Comparison of ENCODE assay signal across 8 cellular contexts in genomic region chrX:107677501-107677901, GRCh38. TPM values are rescaled to one million over a fixed set of nuclear protein-coding genes. Genes with fewer than 3 reads are reported as not detected.
A peak's percentile ranks its signal among the peaks of the same experiment; 100 is the strongest.
DNase-seq lines count a peak whose midpoint lies in the region; ATAC-seq, FAIRE-seq and TF ChIP-seq lines count a peak whose summit lies in the region.

No MANE protein-coding gene starts in this region.

- H3K14ac ChIP-seq in H1 (ENCODE audit: insufficient read length): no peak overlapping the region

- no peak overlapping the region for H4K91ac ChIP-seq in H1 (replicated peaks; ENCODE audit: insufficient read length, low read length)

- H4K5ac ChIP-seq in H1 (ENCODE audit: insufficient read length, low read depth, low read length): no peak overlapping the region

- H2BK20ac ChIP-seq in H1 (ENCODE audit: low read length): no peak overlapping the region

- ATAC-seq in gastrocnemius medialis: no peak

- H3K9me3 ChIP-seq in H1 (ENCODE audit: insufficient read depth in 2 of 2, low read depth in 1 of 2, low read length in 1 of 2) (no peaks in the 10 kb centered on the region), gastrocnemius medialis (no peaks in the 10 kb centered on the region)

- TF ChIP-seq CTCF in GM12875 (IDR thresholded peaks at IDR 0.05; ENCODE audit: borderline replicate concordance, insufficient read depth, low read depth, low read length) (no peak), H1 (IDR thresholded peaks at IDR 0.05; ENCODE audit: control extremely low read depth in 1 of 3, insufficient read depth in 1 of 3, low read depth in 1 of 3, low read length in 3 of 3) (peak in 1 of 3 experiments; percentile 22; a peak in 1 of 4 replicates), gastrocnemius medialis (IDR thresholded peaks at IDR 0.05 in 4 of 5, conservative IDR thresholded peaks at IDR 0.05 in 1 of 5) (no peak)

- FAIRE-seq in RCC 7860 (lab: Jason Lieb, UNC): no peak
- no peak for FAIRE-seq in H1 (lab: Jason Lieb, UNC)

- intact Hi-C loops in gastrocnemius medialis (cut with DNase I; ENCODE audit: low total_unique reads): no loop called here

- H3K79me2 ChIP-seq in H1 (ENCODE audit: control insufficient read depth in 1 of 2, insufficient read depth in 2 of 2, low read length in 2 of 2): no peaks in the 10 kb centered on the region

- no peak overlapping the region for H2BK15ac ChIP-seq in H1 (ENCODE audit: low read length)

- TF ChIP-seq POLR2A in H1 (IDR thresholded peaks at IDR 0.05; ENCODE audit: control extremely low read depth in 1 of 2, low read depth in 2 of 2, low read length in 2 of 2) (no peak), gastrocnemius medialis (IDR thresholded peaks at IDR 0.05) (no peak)

- TF ChIP-seq EP300 in H1 (IDR thresholded peaks at IDR 0.05; ENCODE audit: borderline replicate concordance in 1 of 2, low read depth in 2 of 2, low read length in 2 of 2): no peak

- peak; percentile 15 for DNase-seq in RCC 7860 (ENCODE audit: low spot score)
- DNase-seq in H1 (ENCODE audit: low read depth in 1 of 2, low spot score in 2 of 2): no peak
- no peak for DNase-seq in gastrocnemius medialis
- DNase-seq in OCI-M2 (lab: John Stamatoyannopoulos, UW; ENCODE audit: unreplicated experiment): no peak
- DNase-seq in stimulated activated CD4-positive, alpha-beta T cell treated with anti-CD3 and anti-CD28 coated beads, Interleukin-1b, Interleukin-23, amount 100 ng/mL, for 48 hours: no peak
- DNase-seq in CD1c-positive myeloid dendritic cell (ENCODE audit: extremely low spot score): no peak
- no peak for DNase-seq in NCI-H510A treated with DMSO at 0.1 percent for 48 hours (lab: John Stamatoyannopoulos, UW)

- POLR2A ChIA-PET in H1 (lab: Charles Lee; ENCODE audit: partially characterized antibody): interaction anchor here (1.3 to 1.7 kb wide), 2 partner anchors 39 to 98 kb away, joined by 3 to 7 read pairs; no protein-coding TSS in a partner anchor

- no peak overlapping the region for H3K4ac ChIP-seq in H1 (replicated peaks; ENCODE audit: insufficient read length, low read depth, low read length)

- H3K56ac ChIP-seq in H1 (replicated peaks; ENCODE audit: insufficient read length, low read depth, low read length): no peak overlapping the region

- no peak overlapping the region for H2AFZ ChIP-seq in H1 (ENCODE audit: low read length)

- CTCF ChIA-PET in H1 (lab: Charles Lee; ENCODE audit: partially characterized antibody): interaction anchor here (0.6 to 29.5 kb wide), 9 partner anchors 9 to 172 kb away, joined by 3 to 325 read pairs (median 4); partner anchors contain the start of genes NCBP2L and TSC22D3

- no peaks in the 10 kb centered on the region for H3K23me2 ChIP-seq in H1 (ENCODE audit: low read depth, low read length)

- H2AK5ac ChIP-seq in H1 (ENCODE audit: low read depth, low read length): no peak overlapping the region

- H3K79me1 ChIP-seq in H1 (ENCODE audit: low read depth, low read length): no peaks in the 10 kb centered on the region

- H2BK12ac ChIP-seq in H1 (ENCODE audit: low read depth, low read length): no peak overlapping the region

- no peak overlapping the region for H2BK5ac ChIP-seq in H1 (ENCODE audit: low read depth, low read length)

- no peaks in the 10 kb centered on the region for H4K20me1 ChIP-seq in H1 (replicated peaks in 1 of 2; ENCODE audit: control insufficient read depth in 1 of 2, insufficient read depth in 2 of 2, low read length in 2 of 2)

- no peak overlapping the region for H2BK120ac ChIP-seq in H1 (replicated peaks; ENCODE audit: low read depth, low read length)

- H3K27me3 ChIP-seq in H1 (replicated peaks in 1 of 4; ENCODE audit: control insufficient read depth in 3 of 4, extremely low read depth in 1 of 4, insufficient read depth in 3 of 4, low read length in 3 of 4) (no peaks in the 10 kb centered on the region), gastrocnemius medialis (no peaks in the 10 kb centered on the region)

- no peak overlapping the region for H4K8ac ChIP-seq in H1 (ENCODE audit: extremely low read depth, insufficient read depth, low read length)

- H3K4me3 ChIP-seq in GM12875 (ENCODE audit: low read depth, low read length): peak overlapping the region; percentile 68
- no peak overlapping the region for H3K4me3 ChIP-seq in H1 (ENCODE audit: extremely low read depth in 1 of 4, insufficient read depth in 2 of 4, low read depth in 3 of 4, low read length in 4 of 4)
- H3K4me3 ChIP-seq in gastrocnemius medialis: peak overlapping the region; percentile 6 to 67 (median 50)

- in situ Hi-C loops in gastrocnemius medialis (cut with MboI; ENCODE audit: low sequenced_read_pairs in 4 of 4): loop anchor here in 2 of 4 donors (5.0 kb wide), 1 partner anchor 40 kb away; no protein-coding TSS in a partner anchor

- no peaks in the 10 kb centered on the region for H3K36me3 ChIP-seq in H1 (ENCODE audit: control insufficient read depth in 2 of 4, insufficient read depth in 4 of 4, low read length in 3 of 4)
- H3K36me3 ChIP-seq in gastrocnemius medialis: no peaks in the 10 kb centered on the region

- 69% methylated on average over 10 of the region's 10 CpGs; no CpG with 5 or more reads in 1 of the 2 experiments for WGBS in H1 (ENCODE audit: extremely low coverage in 1 of 2, insufficient coverage in 1 of 2, insufficient read length in 1 of 2, insufficient replicate concordance in 2 of 2, low coverage in 1 of 2, low lambda C conversion rate in 2 of 2, missing lambda C conversion rate in 1 of 2), 2 experiments

- no peak overlapping the region for H3K4me2 ChIP-seq in H1 (ENCODE audit: insufficient read depth in 1 of 2, low read depth in 2 of 2, low read length in 2 of 2)

- peaks cover 0 to 7% (median 0%) of the 10 kb centered on the region in 4 experiments; a peak in 3 of 7 replicates for H3K4me1 ChIP-seq in H1 (replicated peaks in 1 of 4; ENCODE audit: control insufficient read depth in 3 of 4, insufficient read depth in 4 of 4, low read length in 3 of 4)
- H3K4me1 ChIP-seq in gastrocnemius medialis: peaks cover 21 to 24% of the 10 kb centered on the region in 2 donors

- no peak overlapping the region for H3K27ac ChIP-seq in H1 (ENCODE audit: low read depth, low read length)
- peak overlapping the region; percentile 89 to 94 (median 92) for H3K27ac ChIP-seq in gastrocnemius medialis

- no peak for TF ChIP-seq RAD21 in H1 (IDR thresholded peaks at IDR 0.05 in 1 of 2, conservative IDR thresholded peaks at IDR 0.05 in 1 of 2; ENCODE audit: low read depth in 2 of 2, low read length in 2 of 2)

- H3K9ac ChIP-seq in H1 (replicated peaks in 1 of 4; ENCODE audit: extremely low read depth in 1 of 4, low read depth in 3 of 4, low read length in 3 of 4): no peak overlapping the region

- no peak overlapping the region for H3K18ac ChIP-seq in H1 (ENCODE audit: extremely low read depth, low read length)

- H3K23ac ChIP-seq in H1 (ENCODE audit: insufficient read length): no peak overlapping the region

TF ChIP-seq in H1, 55 proteins besides CTCF, POLR2A, EP300 and RAD21:
- no peak for TF ChIP-seq SP2 (IDR thresholded peaks at IDR 0.05; ENCODE audit: low read length)
- TF ChIP-seq SP4 (IDR thresholded peaks at IDR 0.05; ENCODE audit: low read length): no peak
- peak; percentile 77 for TF ChIP-seq E2F6 (IDR thresholded peaks at IDR 0.05)
- TF ChIP-seq CHD1 (IDR thresholded peaks at IDR 0.05; ENCODE audit: low read depth, low read length): no peak
- TF ChIP-seq SIX5 (IDR thresholded peaks at IDR 0.05; ENCODE audit: low read depth, low read length): no peak
- TF ChIP-seq ASH2L (IDR thresholded peaks at IDR 0.05; ENCODE audit: low read length): no peak
- no peak for TF ChIP-seq POU5F1 (IDR thresholded peaks at IDR 0.05; ENCODE audit: low read depth, low read length)

RNA-seq across cellular contexts. Expression of gene PRPS1, which starts 49.2 kb away (rescaled TPM):
- 102 and 110 TPM in 2 replicates for total RNA-seq in H1 (2021; fragmentation: NEBNext Ultra II Directional; extraction: Animal tissue kit (Norgen Biotek cat#: 25700))
- polyA plus RNA-seq in H1 (2011; rRNA removed): 66.0 and 90.1 TPM in 2 replicates
- polyA plus RNA-seq in H1 (2011; cell fraction: cytosol; rRNA removed): 108 TPM
- polyA plus RNA-seq in H1 (2011; cell fraction: nucleus; rRNA removed): 42.1 TPM
- polyA plus RNA-seq in H1 (2012, experiment 1 of 2): 93.3 to 109 TPM (median 95.0 TPM) in 4 replicates
- polyA plus RNA-seq in H1 (2012, experiment 2 of 2): 25.6 TPM
- 55.8 TPM for polyA plus RNA-seq in H1 (2013, experiment 1 of 2)
- polyA plus RNA-seq in H1 (2013, experiment 2 of 2): 56.2 TPM
- 117 and 139 TPM in 2 replicates for polyA minus RNA-seq in H1 (2011; rRNA and poly(A)+ RNA removed)
- 55.6 TPM for polyA minus RNA-seq in H1 (2011; cell fraction: cytosol; rRNA and poly(A)+ RNA removed)
- polyA minus RNA-seq in H1 (2011; cell fraction: nucleus; rRNA and poly(A)+ RNA removed): 30.7 TPM
- 10 to 100 TPM; 19.6 to 46.0 (median 30.9) TPM for total RNA-seq in gastrocnemius medialis

Comparison
In these comparisons a context has a peak if more than half of its experiments do, and no peak if none do; other contexts are left out.
1. H3K4me3 ChIP-seq: peak in GM12875 (single experiment) and gastrocnemius medialis (4 of 4); none in H1 (0 of 4).